ENCODE assay signal across 8 cellular contexts in genomic region chr18:22932885-22933205, GRCh38. TPM values are rescaled to one million over a fixed set of nuclear protein-coding genes. Genes with fewer than 3 reads are reported as not detected.
DNase-seq lines count a peak whose midpoint lies in the region; ATAC-seq and TF ChIP-seq lines count a peak whose summit lies in the region.

No MANE protein-coding gene starts in this region.

- H3K4me1 ChIP-seq in subcutaneous abdominal adipose tissue (ENCODE audit: control insufficient read depth in 5 of 5, insufficient read depth in 5 of 5, low read length in 5 of 5) = peaks cover 0 to 14% (median 11%) of the 10 kb centered on the region in 5 donors

- CTCF ChIA-PET in AG04449 (lab: Yijun Ruan, JAX) = interaction anchor here (0.7 to 1.3 kb wide), 6 partner anchors 9 to 479 kb away, joined by 3 to 4 read pairs (median 4); no protein-coding TSS in a partner anchor

- H3K4me3 ChIP-seq in AG04449 (ENCODE audit: low read depth, low read length) = peak overlapping the region; percentile 78
- H3K4me3 ChIP-seq in iPS-18c (ENCODE audit: insufficient read depth, low read depth, low read length) = peak overlapping the region; percentile 95
- peak overlapping the region; percentile 82 to 96 (median 91) for H3K4me3 ChIP-seq in subcutaneous abdominal adipose tissue (ENCODE audit: low read depth in 1 of 5, low read length in 5 of 5)

- ATAC-seq in GM19043 (IDR thresholded peaks at IDR 0.05; ENCODE audit: low read depth, unreplicated experiment) = peak; percentile 33
- ATAC-seq in HG03280 (IDR thresholded peaks at IDR 0.05; ENCODE audit: unreplicated experiment) = peak; percentile 31

- intact Hi-C loops in activated T-helper 1 cell treated with anti-CD3 and anti-CD28 coated beads, Interleukin-12 subunit alpha, Interleukin-12 subunit beta, Interleukin-2, Interleukin-4 antibody, amounts not matched to agents 30 ng/mL and 10 ng/mL and 1 ng/mL, durations not matched to agents 14 hours and 24 hours and 36 hours (cut with micrococcal nuclease) = loop anchor here (1.0 to 5.0 kb wide), 15 partner anchors 45 to 1331 kb away; partner anchors contain the start of genes ABHD3, ESCO1, MIB1 and NPC1

- DNase-seq in AG04449 (ENCODE audit: low read depth, low spot score) (no peak), NCI-H1105 (lab: John Stamatoyannopoulos, UW) (no peak), RKO (ENCODE audit: low spot score) (no peak)
- DNase-seq in activated T-helper 1 cell treated with anti-CD3 and anti-CD28 coated beads, Interleukin-12 subunit alpha, Interleukin-12 subunit beta, Interleukin-2, Interleukin-4 antibody, amounts not matched to agents 30 ng/mL and 10 ng/mL and 1 ng/mL, durations not matched to agents 14 hours and 24 hours and 36 hours (ENCODE audit: low spot score) = no peak

- H3K9me3 Mint-ChIP-seq in activated T-helper 1 cell treated with anti-CD3 and anti-CD28 coated beads, Interleukin-12 subunit alpha, Interleukin-12 subunit beta, Interleukin-2, Interleukin-4 antibody, amounts not matched to agents 30 ng/mL and 10 ng/mL and 1 ng/mL, durations not matched to agents 14 hours and 24 hours and 36 hours = no peaks in the 10 kb centered on the region

- H3K27ac ChIP-seq in subcutaneous abdominal adipose tissue (ENCODE audit: low read depth, low read length) = peak overlapping the region; percentile 99

- H3K27me3 Mint-ChIP-seq in activated T-helper 1 cell treated with anti-CD3 and anti-CD28 coated beads, Interleukin-12 subunit alpha, Interleukin-12 subunit beta, Interleukin-2, Interleukin-4 antibody, amounts not matched to agents 30 ng/mL and 10 ng/mL and 1 ng/mL, durations not matched to agents 14 hours and 24 hours and 36 hours (ENCODE audit: insufficient read depth) = peaks cover 3% of the 10 kb centered on the region

- TF ChIP-seq CTCF in AG04449 (IDR thresholded peaks at IDR 0.05; ENCODE audit: insufficient read depth, low read length, missing control alignments) = no peak

- peaks cover 8% of the 10 kb centered on the region for H3K36me3 Mint-ChIP-seq in activated T-helper 1 cell treated with anti-CD3 and anti-CD28 coated beads, Interleukin-12 subunit alpha, Interleukin-12 subunit beta, Interleukin-2, Interleukin-4 antibody, amounts not matched to agents 30 ng/mL and 10 ng/mL and 1 ng/mL, durations not matched to agents 14 hours and 24 hours and 36 hours (ENCODE audit: low read depth)

- no peaks in the 10 kb centered on the region for H3K27me3 ChIP-seq in subcutaneous abdominal adipose tissue (ENCODE audit: control insufficient read depth in 5 of 5, insufficient read depth in 4 of 5, low read length in 5 of 5)

- no peaks in the 10 kb centered on the region for H3K36me3 ChIP-seq in subcutaneous abdominal adipose tissue (ENCODE audit: control insufficient read depth in 5 of 5, insufficient read depth in 5 of 5, low read length in 5 of 5)

- H3K4me1 Mint-ChIP-seq in activated T-helper 1 cell treated with anti-CD3 and anti-CD28 coated beads, Interleukin-12 subunit alpha, Interleukin-12 subunit beta, Interleukin-2, Interleukin-4 antibody, amounts not matched to agents 30 ng/mL and 10 ng/mL and 1 ng/mL, durations not matched to agents 14 hours and 24 hours and 36 hours (ENCODE audit: low read depth) = peaks cover 37% of the 10 kb centered on the region

- peak overlapping the region; percentile 98 for H3K4me3 Mint-ChIP-seq in activated T-helper 1 cell treated with anti-CD3 and anti-CD28 coated beads, Interleukin-12 subunit alpha, Interleukin-12 subunit beta, Interleukin-2, Interleukin-4 antibody, amounts not matched to agents 30 ng/mL and 10 ng/mL and 1 ng/mL, durations not matched to agents 14 hours and 24 hours and 36 hours

- peak overlapping the region; percentile 81 for H3K27ac Mint-ChIP-seq in activated T-helper 1 cell treated with anti-CD3 and anti-CD28 coated beads, Interleukin-12 subunit alpha, Interleukin-12 subunit beta, Interleukin-2, Interleukin-4 antibody, amounts not matched to agents 30 ng/mL and 10 ng/mL and 1 ng/mL, durations not matched to agents 14 hours and 24 hours and 36 hours

- POLR2A ChIA-PET in AG04449 (lab: Yijun Ruan, JAX) = interaction anchor here (0.8 to 1.1 kb wide), 3 partner anchors 15 to 45 kb away, joined by 3 read pairs; no protein-coding TSS in a partner anchor

- H3K9ac ChIP-seq in subcutaneous abdominal adipose tissue (ENCODE audit: low read length in 5 of 5) = peak overlapping the region; percentile 66 to 99 (median 98)

- no peaks in the 10 kb centered on the region for H3K9me3 ChIP-seq in iPS-18c (ENCODE audit: control insufficient read depth, insufficient read depth, low read length)
- H3K9me3 ChIP-seq in subcutaneous abdominal adipose tissue (ENCODE audit: control insufficient read depth in 5 of 5, low read length in 5 of 5) = no peaks in the 10 kb centered on the region

RNA-seq across cellular contexts. Expression of gene RBBP8, which starts 0.3 kb away (rescaled TPM):
- total RNA-seq in activated T-helper 1 cell treated with anti-CD3 and anti-CD28 coated beads, Interleukin-12 subunit alpha, Interleukin-12 subunit beta, Interleukin-2, Interleukin-4 antibody, amounts not matched to agents 30 ng/mL and 10 ng/mL and 1 ng/mL, durations not matched to agents 14 hours and 24 hours and 36 hours = 93.4 and 95.1 TPM in 2 replicates
